ENCODE assay signal across 18 cellular contexts in genomic region chr1:208216806-208217205, GRCh38.
"Had no signal": no experiment of that assay in that cellular context is flagged by ENCODE, and none has a peak within 500 bp of the region (broad histone marks: within the 10 kb centered on the region; RNA-seq: fewer than 3 reads in every experiment).

No MANE protein-coding gene starts in this region.

- ATAC-seq: activated T-cell treated with anti-CD3 and anti-CD28 coated beads, Interleukin-2, amount 50 U/mL, for 72 hours; gastroesophageal sphincter; left lobe of liver; mucosa of descending colon; naive thymus-derived CD8-positive, alpha-beta T cell; upper lobe of right lung had no signal

- H3K27ac ChIP-seq: neutrophil, upper lobe of right lung had no signal

- H3K4me3 ChIP-seq: gastroesophageal sphincter, mucosa of descending colon, upper lobe of right lung had no signal

- DNase-seq: activated CD4-positive, alpha-beta T cell treated with anti-CD3 and anti-CD28 coated beads, Interleukin-2, amount 10 ng/mL, durations not matched to agents 7 days and 5 days; activated CD4-positive, CD25-positive, alpha-beta regulatory T cell; activated CD8-positive, alpha-beta memory T cell treated with anti-CD3 and anti-CD28 coated beads, Interleukin-2, amount 50 U/mL, for 48 hours; activated gamma-delta T cell; activated naive CD8-positive, alpha-beta T cell treated with anti-CD3 and anti-CD28 coated beads for 36 hours; activated T-cell treated with anti-CD3 and anti-CD28 coated beads, Interleukin-2, amount 50 U/mL, for 72 hours; amygdala; cortex of kidney; effector memory CD4-positive, alpha-beta T cell; hippocampal formation; mucosa of descending colon; naive thymus-derived CD8-positive, alpha-beta T cell; retina; SW 1271; upper lobe of right lung had no signal

- H3K9me3 ChIP-seq: gastroesophageal sphincter, mucosa of descending colon, neutrophil, upper lobe of right lung had no signal

- H3K36me3 ChIP-seq: neutrophil had no signal

- H3K27me3 ChIP-seq: gastroesophageal sphincter, upper lobe of right lung had no signal
